Comparison of ENCODE assay signal across 16 cellular contexts in genomic region chr2:173654896-173655265, GRCh38.
A peak's percentile ranks its signal among the peaks of the same experiment; 100 is the strongest.
DNase-seq lines count a peak whose midpoint lies in the region; ATAC-seq and TF ChIP-seq lines count a peak whose summit lies in the region.
"Had no signal": no experiment of that assay in that cellular context is flagged by ENCODE, and none has a peak within 500 bp of the region (broad histone marks: within the 10 kb centered on the region; RNA-seq: fewer than 3 reads in every experiment).

No MANE protein-coding gene starts in this region.

- H3K9me3 ChIP-seq in esophagus squamous epithelium (no peaks in the 10 kb centered on the region), smooth muscle cell (replicated peaks; ENCODE audit: low read depth) (no peaks in the 10 kb centered on the region)
- H3K9me3 ChIP-seq: BLaER1 treated with 17β-estradiol and CSF1 and Interleukin-3, amounts not matched to agents 10 nM and 100 nM had no signal

- intact Hi-C loops in esophagus squamous epithelium (cut with DNase I): no loop called here

- no peak for TF ChIP-seq POLR2A in esophagus squamous epithelium (IDR thresholded peaks at IDR 0.05)

- no peaks in the 10 kb centered on the region for H3K36me3 Mint-ChIP-seq in activated CD4-positive, alpha-beta T cell treated with anti-CD3 and anti-CD28 coated beads, Interleukin-2, amount 10 ng/mL, durations not matched to agents 7 days and 5 days (ENCODE audit: low read depth)
- H3K36me3 Mint-ChIP-seq: CD8-positive, alpha-beta memory T cell had no signal

- TF ChIP-seq CTCF in RWPE1 (conservative IDR thresholded peaks at IDR 0.05; ENCODE audit: low read depth) (no peak), esophagus squamous epithelium (IDR thresholded peaks at IDR 0.05) (no peak), smooth muscle cell (IDR thresholded peaks at IDR 0.05; ENCODE audit: borderline replicate concordance, insufficient read depth, poor library complexity, severe bottlenecking) (no peak)

- no peak overlapping the region for H3K27ac Mint-ChIP-seq in activated CD4-positive, alpha-beta T cell treated with anti-CD3 and anti-CD28 coated beads, Interleukin-2, amount 10 ng/mL, durations not matched to agents 7 days and 5 days
- H3K27ac Mint-ChIP-seq: CD8-positive, alpha-beta memory T cell had no signal

- CTCF ChIA-PET in RWPE1 (lab: Yijun Ruan, JAX): no interaction called here
- CTCF ChIA-PET in activated CD4-positive, alpha-beta T cell treated with anti-CD3 and anti-CD28 coated beads, Interleukin-2, amount 10 ng/mL, durations not matched to agents 7 days and 5 days (lab: Charles Lee): no interaction called here

- H3K79me2 ChIP-seq in smooth muscle cell (ENCODE audit: low read depth): no peaks in the 10 kb centered on the region

- ATAC-seq in HG02588 (IDR thresholded peaks at IDR 0.05; ENCODE audit: unreplicated experiment) (no peak), HG03108 (IDR thresholded peaks at IDR 0.05; ENCODE audit: unreplicated experiment) (no peak)
- ATAC-seq: K562 had no signal

- no peak overlapping the region for H2AFZ ChIP-seq in smooth muscle cell (ENCODE audit: low read depth)

- H3K4me3 ChIP-seq in esophagus squamous epithelium (no peak overlapping the region), smooth muscle cell (no peak overlapping the region)
- H3K4me3 ChIP-seq: BLaER1 treated with 17β-estradiol and CSF1 and Interleukin-3, amounts not matched to agents 10 nM and 100 nM; K562 had no signal

- H3K9me3 Mint-ChIP-seq in activated CD4-positive, alpha-beta T cell treated with anti-CD3 and anti-CD28 coated beads, Interleukin-2, amount 10 ng/mL, durations not matched to agents 7 days and 5 days: no peaks in the 10 kb centered on the region

- H3K27me3 ChIP-seq in esophagus squamous epithelium (no peaks in the 10 kb centered on the region), smooth muscle cell (ENCODE audit: low read depth) (no peaks in the 10 kb centered on the region)
- H3K27me3 ChIP-seq: BLaER1 treated with 17β-estradiol and CSF1 and Interleukin-3, amounts not matched to agents 10 nM and 100 nM had no signal

- no peak overlapping the region for H3K9ac ChIP-seq in smooth muscle cell (ENCODE audit: low read depth)
- H3K9ac ChIP-seq: BLaER1 treated with 17β-estradiol and CSF1 and Interleukin-3, amounts not matched to agents 10 nM and 100 nM had no signal

- peaks cover 0 to 56% (median 3%) of the 10 kb centered on the region in 3 donors for H3K4me1 ChIP-seq in esophagus squamous epithelium
- peaks cover 26% of the 10 kb centered on the region for H3K4me1 ChIP-seq in smooth muscle cell (ENCODE audit: low read depth)
- H3K4me1 ChIP-seq: BLaER1 treated with 17β-estradiol and CSF1 and Interleukin-3, amounts not matched to agents 10 nM and 100 nM had no signal

- H3K36me3 ChIP-seq in esophagus squamous epithelium (no peaks in the 10 kb centered on the region), smooth muscle cell (ENCODE audit: low read depth) (no peaks in the 10 kb centered on the region)
- H3K36me3 ChIP-seq: BLaER1 treated with 17β-estradiol and CSF1 and Interleukin-3, amounts not matched to agents 10 nM and 100 nM had no signal

- POLR2A ChIA-PET in RWPE1 (lab: Yijun Ruan, JAX; ENCODE audit: low non-redundant PET): no interaction called here
- POLR2A ChIA-PET in activated CD4-positive, alpha-beta T cell treated with anti-CD3 and anti-CD28 coated beads, Interleukin-2, amount 10 ng/mL, durations not matched to agents 7 days and 5 days (lab: Charles Lee): no interaction called here

- H3K4me3 Mint-ChIP-seq in activated CD4-positive, alpha-beta T cell treated with anti-CD3 and anti-CD28 coated beads, Interleukin-2, amount 10 ng/mL, durations not matched to agents 7 days and 5 days: no peak overlapping the region
- H3K4me3 Mint-ChIP-seq: CD8-positive, alpha-beta memory T cell had no signal

- H3K4me1 Mint-ChIP-seq in activated CD4-positive, alpha-beta T cell treated with anti-CD3 and anti-CD28 coated beads, Interleukin-2, amount 10 ng/mL, durations not matched to agents 7 days and 5 days: no peaks in the 10 kb centered on the region
- H3K4me1 Mint-ChIP-seq: CD8-positive, alpha-beta memory T cell had no signal

- WGBS in esophagus squamous epithelium, 2 donors: 48 to 65% methylated on average over 4 to 5 of the region's 5 CpGs
- 85% methylated on average over 5 of the region's 5 CpGs for WGBS in smooth muscle cell (ENCODE audit: low lambda C conversion rate)

- no peak overlapping the region for H3K4me2 ChIP-seq in smooth muscle cell
- H3K4me2 ChIP-seq: BLaER1 treated with 17β-estradiol and CSF1 and Interleukin-3, amounts not matched to agents 10 nM and 100 nM had no signal

- H3K27ac ChIP-seq in RWPE1: peak overlapping the region; percentile 82
- peak overlapping the region; percentile 79 to 89 (median 82) for H3K27ac ChIP-seq in esophagus squamous epithelium
- H3K27ac ChIP-seq in smooth muscle cell (ENCODE audit: low read depth): peak overlapping the region; percentile 45
- H3K27ac ChIP-seq: BLaER1 treated with 17β-estradiol and CSF1 and Interleukin-3, amounts not matched to agents 10 nM and 100 nM had no signal

- H3F3A ChIP-seq in smooth muscle cell (ENCODE audit: low read depth): no peaks in the 10 kb centered on the region

- DNase-seq in ELF-1 (ENCODE audit: low read depth, low spot score) (peak; percentile 44), RWPE1 (ENCODE audit: low spot score) (no peak), esophagus squamous epithelium (lab: John Stamatoyannopoulos, UW) (no peak), smooth muscle cell (lab: John Stamatoyannopoulos, UW; ENCODE audit: unreplicated experiment) (no peak), A172 (ENCODE audit: low spot score) (no peak)
- DNase-seq in activated CD4-positive, alpha-beta T cell treated with anti-CD3 and anti-CD28 coated beads, Interleukin-2, amount 10 ng/mL, durations not matched to agents 7 days and 5 days: no peak
- DNase-seq: CD8-positive, alpha-beta memory T cell; DMS79; GDM1; HCEC 1CT; NCI-H1694; NCI-H2081 treated with DMSO at 0.1 percent for 48 hours had no signal

- no peaks in the 10 kb centered on the region for H4K20me1 ChIP-seq in smooth muscle cell (ENCODE audit: low read depth)
- H4K20me1 ChIP-seq: BLaER1 treated with 17β-estradiol and CSF1 and Interleukin-3, amounts not matched to agents 10 nM and 100 nM had no signal

- peaks cover 12% of the 10 kb centered on the region for H3K27me3 Mint-ChIP-seq in activated CD4-positive, alpha-beta T cell treated with anti-CD3 and anti-CD28 coated beads, Interleukin-2, amount 10 ng/mL, durations not matched to agents 7 days and 5 days
